Comparison of ENCODE assay signal across 8 cellular contexts in genomic region chr17:1783834-1784611, GRCh38. TPM values are rescaled to one million over a fixed set of nuclear protein-coding genes. Genes with fewer than 3 reads are reported as not detected.
DNase-seq lines count a peak whose midpoint lies in the region; ATAC-seq, FAIRE-seq and TF ChIP-seq lines count a peak whose summit lies in the region.

No MANE protein-coding gene starts in this region.

- no peak for TF ChIP-seq POLR2A in GM12891 (IDR thresholded peaks at IDR 0.05; ENCODE audit: low read depth, low read length)

- DNase-seq in AG08395 (ENCODE audit: low spot score) (peak; percentile 81), GM12891 (ENCODE audit: insufficient read length, low spot score) (no peak), SHP77 (lab: John Stamatoyannopoulos, UW) (peak; percentile 73 to 74), epidermal melanocyte (ENCODE audit: insufficient read length, low spot score) (peak; percentile 50), mucosa of gallbladder (ENCODE audit: low spot score) (peak; percentile 69), SIG-M5 (lab: John Stamatoyannopoulos, UW) (no peak)

- FAIRE-seq in GM12891 (lab: Jason Lieb, UNC) = peak; percentile 84

- ATAC-seq in GM18873 (IDR thresholded peaks at IDR 0.05; ENCODE audit: low FRiP score, unreplicated experiment) = no peak
- ATAC-seq in HG03095 (IDR thresholded peaks at IDR 0.05; ENCODE audit: unreplicated experiment) = no peak

TF ChIP-seq in GM12891, 5 proteins besides CTCF, POLR2A, EP300 and RAD21:
- no peak for TF ChIP-seq POU2F2 (IDR thresholded peaks at IDR 0.05; ENCODE audit: low read depth, low read length)
TF ChIP-seq in GM12891: peak in this region for 0.

RNA-seq across cellular contexts. Expression of gene SERPINF1, which starts 22.2 kb away (rescaled TPM):
- polyA plus RNA-seq in GM12891 (2012; ENCODE audit: low read depth, missing spikeins) = 5.4 TPM
- 129 TPM for total RNA-seq in mucosa of gallbladder

RNA-seq across cellular contexts. Expression of gene SERPINF2, which starts 41.4 kb away (rescaled TPM):
- 0.26 TPM for polyA plus RNA-seq in GM12891 (2012; ENCODE audit: low read depth, missing spikeins)
- 2.9 TPM for total RNA-seq in mucosa of gallbladder

RNA-seq across cellular contexts. Expression of gene SMYD4, which starts 45.7 kb away (rescaled TPM):
- polyA plus RNA-seq in GM12891 (2012; ENCODE audit: low read depth, missing spikeins) = 7.1 TPM
- 13.2 TPM for total RNA-seq in mucosa of gallbladder

RNA-seq across cellular contexts. Expression of gene RPA1, which starts 45.8 kb away (rescaled TPM):
- polyA plus RNA-seq in GM12891 (2012; ENCODE audit: low read depth, missing spikeins) = 71.8 TPM
- 85.6 TPM for total RNA-seq in mucosa of gallbladder

RNA-seq across cellular contexts. Expression of gene WDR81, which starts 59.5 kb away (rescaled TPM):
- 6.8 TPM for polyA plus RNA-seq in GM12891 (2012; ENCODE audit: low read depth, missing spikeins)
- 30.3 TPM for total RNA-seq in mucosa of gallbladder

Comparison
In these comparisons a context has a peak if more than half of its experiments do, and no peak if none do; other contexts are left out.
1. DNase-seq: peak in AG08395 (single experiment), SHP77 (2 of 2), epidermal melanocyte (single experiment) and mucosa of gallbladder (single experiment); none in GM12891 (single experiment) and SIG-M5 (single experiment).